ENCODE assay signal across 1 cellular context in the genomic region with DNA sequence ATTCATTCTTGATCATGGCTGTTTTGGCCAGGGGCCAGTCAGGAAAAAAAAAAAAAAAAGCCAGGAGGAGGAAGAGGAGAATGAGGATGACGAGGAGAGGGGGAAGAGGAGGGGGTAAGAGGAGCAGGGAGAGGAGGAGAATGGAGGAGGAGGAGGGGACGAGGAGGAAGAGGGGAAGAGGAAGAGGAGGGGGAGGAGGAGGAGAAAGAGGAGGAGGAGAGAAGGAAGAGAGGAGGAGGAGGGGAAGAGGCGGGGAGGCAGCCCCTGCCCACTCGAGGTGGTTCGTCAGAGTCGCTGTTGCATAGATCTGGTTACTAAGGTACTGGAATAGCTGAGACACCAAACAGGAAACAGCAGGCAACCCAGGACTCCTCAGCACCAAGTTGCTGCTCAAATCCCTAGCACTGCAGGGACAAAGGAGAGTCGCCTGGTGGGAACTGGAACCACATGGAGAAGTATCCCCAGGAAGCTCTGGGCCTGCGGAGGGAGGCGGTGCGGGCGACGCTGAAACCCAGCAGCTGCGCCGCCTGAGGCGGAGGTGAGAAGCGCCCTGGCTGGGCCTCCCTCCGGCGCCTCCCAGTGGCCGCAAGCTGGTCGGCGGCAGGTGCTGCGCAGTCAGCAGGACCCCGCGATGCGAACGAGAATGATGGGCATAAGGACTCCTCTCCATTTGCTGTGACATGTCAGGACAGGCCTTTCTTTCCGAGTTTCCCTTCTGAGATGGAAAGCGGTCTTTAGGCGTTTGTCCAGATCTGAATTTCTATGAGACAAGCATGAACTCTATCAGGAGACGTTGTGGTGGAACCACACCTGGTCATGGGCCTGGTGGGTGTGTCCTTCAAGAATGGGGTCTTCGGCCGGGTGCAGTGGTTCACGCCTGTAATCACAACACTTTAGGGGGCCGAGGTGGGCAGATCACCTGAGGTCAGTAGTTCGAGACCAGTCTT.
TF ChIP-seq lines count a peak whose summit lies in the region.

No MANE protein-coding gene starts in this region.

TF ChIP-seq in GM12878, 131 proteins besides CTCF, POLR2A, EP300 and RAD21 (continued from another document and continues in another):
- TF ChIP-seq, protein P1, sequence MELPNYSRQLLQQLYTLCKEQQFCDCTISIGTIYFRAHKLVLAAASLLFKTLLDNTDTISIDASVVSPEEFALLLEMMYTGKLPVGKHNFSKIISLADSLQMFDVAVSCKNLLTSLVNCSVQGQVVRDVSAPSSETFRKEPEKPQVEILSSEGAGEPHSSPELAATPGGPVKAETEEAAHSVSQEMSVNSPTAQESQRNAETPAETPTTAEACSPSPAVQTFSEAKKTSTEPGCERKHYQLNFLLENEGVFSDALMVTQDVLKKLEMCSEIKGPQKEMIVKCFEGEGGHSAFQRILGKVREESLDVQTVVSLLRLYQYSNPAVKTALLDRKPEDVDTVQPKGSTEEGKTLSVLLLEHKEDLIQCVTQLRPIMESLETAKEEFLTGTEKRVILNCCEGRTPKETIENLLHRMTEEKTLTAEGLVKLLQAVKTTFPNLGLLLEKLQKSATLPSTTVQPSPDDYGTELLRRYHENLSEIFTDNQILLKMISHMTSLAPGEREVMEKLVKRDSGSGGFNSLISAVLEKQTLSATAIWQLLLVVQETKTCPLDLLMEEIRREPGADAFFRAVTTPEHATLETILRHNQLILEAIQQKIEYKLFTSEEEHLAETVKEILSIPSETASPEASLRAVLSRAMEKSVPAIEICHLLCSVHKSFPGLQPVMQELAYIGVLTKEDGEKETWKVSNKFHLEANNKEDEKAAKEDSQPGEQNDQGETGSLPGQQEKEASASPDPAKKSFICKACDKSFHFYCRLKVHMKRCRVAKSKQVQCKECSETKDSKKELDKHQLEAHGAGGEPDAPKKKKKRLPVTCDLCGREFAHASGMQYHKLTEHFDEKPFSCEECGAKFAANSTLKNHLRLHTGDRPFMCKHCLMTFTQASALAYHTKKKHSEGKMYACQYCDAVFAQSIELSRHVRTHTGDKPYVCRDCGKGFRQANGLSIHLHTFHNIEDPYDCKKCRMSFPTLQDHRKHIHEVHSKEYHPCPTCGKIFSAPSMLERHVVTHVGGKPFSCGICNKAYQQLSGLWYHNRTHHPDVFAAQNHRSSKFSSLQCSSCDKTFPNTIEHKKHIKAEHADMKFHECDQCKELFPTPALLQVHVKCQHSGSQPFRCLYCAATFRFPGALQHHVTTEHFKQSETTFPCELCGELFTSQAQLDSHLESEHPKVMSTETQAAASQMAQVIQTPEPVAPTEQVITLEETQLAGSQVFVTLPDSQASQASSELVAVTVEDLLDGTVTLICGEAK (IDR thresholded peaks at IDR 0.05; ENCODE audit: borderline replicate concordance): no peak
- TF ChIP-seq CHD2 (IDR thresholded peaks at IDR 0.05; ENCODE audit: borderline replicate concordance, low read depth, low read length): no peak
- TF ChIP-seq ZNF207 (IDR thresholded peaks at IDR 0.05; ENCODE audit: borderline replicate concordance): no peak
- TF ChIP-seq SMARCA5 (IDR thresholded peaks at IDR 0.05): peak; percentile 92; the same call in 1 of the 2 replicates
- no peak for TF ChIP-seq ASH2L (IDR thresholded peaks at IDR 0.05; ENCODE audit: borderline replicate concordance, low read depth)
- TF ChIP-seq POU2F2 (IDR thresholded peaks at IDR 0.05; ENCODE audit: borderline replicate concordance, low read depth, low read length): no peak
- no peak for TF ChIP-seq PML (IDR thresholded peaks at IDR 0.05; ENCODE audit: low read length)
- TF ChIP-seq, protein P2, sequence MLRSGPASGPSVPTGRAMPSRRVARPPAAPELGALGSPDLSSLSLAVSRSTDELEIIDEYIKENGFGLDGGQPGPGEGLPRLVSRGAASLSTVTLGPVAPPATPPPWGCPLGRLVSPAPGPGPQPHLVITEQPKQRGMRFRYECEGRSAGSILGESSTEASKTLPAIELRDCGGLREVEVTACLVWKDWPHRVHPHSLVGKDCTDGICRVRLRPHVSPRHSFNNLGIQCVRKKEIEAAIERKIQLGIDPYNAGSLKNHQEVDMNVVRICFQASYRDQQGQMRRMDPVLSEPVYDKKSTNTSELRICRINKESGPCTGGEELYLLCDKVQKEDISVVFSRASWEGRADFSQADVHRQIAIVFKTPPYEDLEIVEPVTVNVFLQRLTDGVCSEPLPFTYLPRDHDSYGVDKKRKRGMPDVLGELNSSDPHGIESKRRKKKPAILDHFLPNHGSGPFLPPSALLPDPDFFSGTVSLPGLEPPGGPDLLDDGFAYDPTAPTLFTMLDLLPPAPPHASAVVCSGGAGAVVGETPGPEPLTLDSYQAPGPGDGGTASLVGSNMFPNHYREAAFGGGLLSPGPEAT (IDR thresholded peaks at IDR 0.05; ENCODE audit: low read depth): no peak
- no peak for TF ChIP-seq MYC (IDR thresholded peaks at IDR 0.05; ENCODE audit: insufficient read depth, insufficient read length, insufficient replicate concordance, low read length, severe bottlenecking)
- TF ChIP-seq NBN (IDR thresholded peaks at IDR 0.05): no peak
- peak; percentile 89 for TF ChIP-seq TCF12 (IDR thresholded peaks at IDR 0.05; ENCODE audit: low read depth, low read length)
- TF ChIP-seq SRF (IDR thresholded peaks at IDR 0.05; ENCODE audit: low read depth in 2 of 2, low read length in 2 of 2): 0 out of 4 replicates have a peak, but pooled peaks of 1 of the 2 experiments have one; percentile 20
- no peak for TF ChIP-seq NFIC (IDR thresholded peaks at IDR 0.05; ENCODE audit: low read depth, low read length)
- no peak for TF ChIP-seq HCFC1 (IDR thresholded peaks at IDR 0.05; ENCODE audit: low read length)
- no peak for TF ChIP-seq ZNF384 (IDR thresholded peaks at IDR 0.05; ENCODE audit: borderline replicate concordance, low read depth, low read length)
- TF ChIP-seq STAT1 (conservative IDR thresholded peaks at IDR 0.05): no peak
- TF ChIP-seq ATF7 (IDR thresholded peaks at IDR 0.05; ENCODE audit: low read depth): no peak
- TF ChIP-seq MYB (IDR thresholded peaks at IDR 0.05; ENCODE audit: borderline replicate concordance, low read depth, low read length): no peak
- TF ChIP-seq SUZ12 (IDR thresholded peaks at IDR 0.05; ENCODE audit: unreplicated experiment): no peak
- no peak for TF ChIP-seq NFYA (IDR thresholded peaks at IDR 0.05; ENCODE audit: borderline replicate concordance, low read depth, low read length)
- TF ChIP-seq, protein P3, sequence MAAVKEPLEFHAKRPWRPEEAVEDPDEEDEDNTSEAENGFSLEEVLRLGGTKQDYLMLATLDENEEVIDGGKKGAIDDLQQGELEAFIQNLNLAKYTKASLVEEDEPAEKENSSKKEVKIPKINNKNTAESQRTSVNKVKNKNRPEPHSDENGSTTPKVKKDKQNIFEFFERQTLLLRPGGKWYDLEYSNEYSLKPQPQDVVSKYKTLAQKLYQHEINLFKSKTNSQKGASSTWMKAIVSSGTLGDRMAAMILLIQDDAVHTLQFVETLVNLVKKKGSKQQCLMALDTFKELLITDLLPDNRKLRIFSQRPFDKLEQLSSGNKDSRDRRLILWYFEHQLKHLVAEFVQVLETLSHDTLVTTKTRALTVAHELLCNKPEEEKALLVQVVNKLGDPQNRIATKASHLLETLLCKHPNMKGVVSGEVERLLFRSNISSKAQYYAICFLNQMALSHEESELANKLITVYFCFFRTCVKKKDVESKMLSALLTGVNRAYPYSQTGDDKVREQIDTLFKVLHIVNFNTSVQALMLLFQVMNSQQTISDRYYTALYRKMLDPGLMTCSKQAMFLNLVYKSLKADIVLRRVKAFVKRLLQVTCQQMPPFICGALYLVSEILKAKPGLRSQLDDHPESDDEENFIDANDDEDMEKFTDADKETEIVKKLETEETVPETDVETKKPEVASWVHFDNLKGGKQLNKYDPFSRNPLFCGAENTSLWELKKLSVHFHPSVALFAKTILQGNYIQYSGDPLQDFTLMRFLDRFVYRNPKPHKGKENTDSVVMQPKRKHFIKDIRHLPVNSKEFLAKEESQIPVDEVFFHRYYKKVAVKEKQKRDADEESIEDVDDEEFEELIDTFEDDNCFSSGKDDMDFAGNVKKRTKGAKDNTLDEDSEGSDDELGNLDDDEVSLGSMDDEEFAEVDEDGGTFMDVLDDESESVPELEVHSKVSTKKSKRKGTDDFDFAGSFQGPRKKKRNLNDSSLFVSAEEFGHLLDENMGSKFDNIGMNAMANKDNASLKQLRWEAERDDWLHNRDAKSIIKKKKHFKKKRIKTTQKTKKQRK (IDR thresholded peaks at IDR 0.05; ENCODE audit: low read depth, low read length): no peak
- TF ChIP-seq, protein P4, sequence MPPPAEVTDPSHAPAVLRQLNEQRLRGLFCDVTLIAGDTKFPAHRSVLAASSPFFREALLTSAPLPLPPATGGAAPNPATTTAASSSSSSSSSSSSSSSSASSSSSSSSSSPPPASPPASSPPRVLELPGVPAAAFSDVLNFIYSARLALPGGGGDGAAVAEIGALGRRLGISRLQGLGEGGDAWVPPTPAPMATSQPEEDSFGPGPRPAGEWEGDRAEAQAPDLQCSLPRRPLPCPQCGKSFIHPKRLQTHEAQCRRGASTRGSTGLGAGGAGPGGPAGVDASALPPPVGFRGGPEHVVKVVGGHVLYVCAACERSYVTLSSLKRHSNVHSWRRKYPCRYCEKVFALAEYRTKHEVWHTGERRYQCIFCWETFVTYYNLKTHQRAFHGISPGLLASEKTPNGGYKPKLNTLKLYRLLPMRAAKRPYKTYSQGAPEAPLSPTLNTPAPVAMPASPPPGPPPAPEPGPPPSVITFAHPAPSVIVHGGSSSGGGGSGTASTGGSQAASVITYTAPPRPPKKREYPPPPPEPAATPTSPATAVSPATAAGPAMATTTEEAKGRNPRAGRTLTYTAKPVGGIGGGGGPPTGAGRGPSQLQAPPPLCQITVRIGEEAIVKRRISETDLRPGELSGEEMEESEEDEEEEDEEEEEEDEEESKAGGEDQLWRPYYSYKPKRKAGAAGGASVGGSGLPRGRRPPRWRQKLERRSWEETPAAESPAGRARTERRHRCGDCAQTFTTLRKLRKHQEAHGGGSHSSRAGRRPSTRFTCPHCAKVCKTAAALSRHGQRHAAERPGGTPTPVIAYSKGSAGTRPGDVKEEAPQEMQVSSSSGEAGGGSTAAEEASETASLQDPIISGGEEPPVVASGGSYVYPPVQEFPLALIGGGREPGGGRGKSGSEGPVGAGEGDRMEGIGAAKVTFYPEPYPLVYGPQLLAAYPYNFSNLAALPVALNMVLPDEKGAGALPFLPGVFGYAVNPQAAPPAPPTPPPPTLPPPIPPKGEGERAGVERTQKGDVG (CRISPR knock-in tag; IDR thresholded peaks at IDR 0.05): no peak
- TF ChIP-seq EED (IDR thresholded peaks at IDR 0.05; ENCODE audit: low read depth): 0 out of 2 replicates have a peak, but pooled peaks have one; percentile 15
- TF ChIP-seq, protein P5, sequence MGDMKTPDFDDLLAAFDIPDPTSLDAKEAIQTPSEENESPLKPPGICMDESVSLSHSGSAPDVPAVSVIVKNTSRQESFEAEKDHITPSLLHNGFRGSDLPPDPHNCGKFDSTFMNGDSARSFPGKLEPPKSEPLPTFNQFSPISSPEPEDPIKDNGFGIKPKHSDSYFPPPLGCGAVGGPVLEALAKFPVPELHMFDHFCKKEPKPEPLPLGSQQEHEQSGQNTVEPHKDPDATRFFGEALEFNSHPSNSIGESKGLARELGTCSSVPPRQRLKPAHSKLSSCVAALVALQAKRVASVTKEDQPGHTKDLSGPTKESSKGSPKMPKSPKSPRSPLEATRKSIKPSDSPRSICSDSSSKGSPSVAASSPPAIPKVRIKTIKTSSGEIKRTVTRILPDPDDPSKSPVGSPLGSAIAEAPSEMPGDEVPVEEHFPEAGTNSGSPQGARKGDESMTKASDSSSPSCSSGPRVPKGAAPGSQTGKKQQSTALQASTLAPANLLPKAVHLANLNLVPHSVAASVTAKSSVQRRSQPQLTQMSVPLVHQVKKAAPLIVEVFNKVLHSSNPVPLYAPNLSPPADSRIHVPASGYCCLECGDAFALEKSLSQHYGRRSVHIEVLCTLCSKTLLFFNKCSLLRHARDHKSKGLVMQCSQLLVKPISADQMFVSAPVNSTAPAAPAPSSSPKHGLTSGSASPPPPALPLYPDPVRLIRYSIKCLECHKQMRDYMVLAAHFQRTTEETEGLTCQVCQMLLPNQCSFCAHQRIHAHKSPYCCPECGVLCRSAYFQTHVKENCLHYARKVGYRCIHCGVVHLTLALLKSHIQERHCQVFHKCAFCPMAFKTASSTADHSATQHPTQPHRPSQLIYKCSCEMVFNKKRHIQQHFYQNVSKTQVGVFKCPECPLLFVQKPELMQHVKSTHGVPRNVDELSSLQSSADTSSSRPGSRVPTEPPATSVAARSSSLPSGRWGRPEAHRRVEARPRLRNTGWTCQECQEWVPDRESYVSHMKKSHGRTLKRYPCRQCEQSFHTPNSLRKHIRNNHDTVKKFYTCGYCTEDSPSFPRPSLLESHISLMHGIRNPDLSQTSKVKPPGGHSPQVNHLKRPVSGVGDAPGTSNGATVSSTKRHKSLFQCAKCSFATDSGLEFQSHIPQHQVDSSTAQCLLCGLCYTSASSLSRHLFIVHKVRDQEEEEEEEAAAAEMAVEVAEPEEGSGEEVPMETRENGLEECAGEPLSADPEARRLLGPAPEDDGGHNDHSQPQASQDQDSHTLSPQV (IDR thresholded peaks at IDR 0.05): 0 out of 2 replicates have a peak, but pooled peaks have one; percentile 75
- no peak for TF ChIP-seq FOS (IDR thresholded peaks at IDR 0.05; ENCODE audit: borderline replicate concordance, extremely low read depth, insufficient read length)
- TF ChIP-seq, protein P6, sequence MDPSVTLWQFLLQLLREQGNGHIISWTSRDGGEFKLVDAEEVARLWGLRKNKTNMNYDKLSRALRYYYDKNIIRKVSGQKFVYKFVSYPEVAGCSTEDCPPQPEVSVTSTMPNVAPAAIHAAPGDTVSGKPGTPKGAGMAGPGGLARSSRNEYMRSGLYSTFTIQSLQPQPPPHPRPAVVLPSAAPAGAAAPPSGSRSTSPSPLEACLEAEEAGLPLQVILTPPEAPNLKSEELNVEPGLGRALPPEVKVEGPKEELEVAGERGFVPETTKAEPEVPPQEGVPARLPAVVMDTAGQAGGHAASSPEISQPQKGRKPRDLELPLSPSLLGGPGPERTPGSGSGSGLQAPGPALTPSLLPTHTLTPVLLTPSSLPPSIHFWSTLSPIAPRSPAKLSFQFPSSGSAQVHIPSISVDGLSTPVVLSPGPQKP (IDR thresholded peaks at IDR 0.05; ENCODE audit: low read depth, low read length): no peak
- TF ChIP-seq, protein P7, sequence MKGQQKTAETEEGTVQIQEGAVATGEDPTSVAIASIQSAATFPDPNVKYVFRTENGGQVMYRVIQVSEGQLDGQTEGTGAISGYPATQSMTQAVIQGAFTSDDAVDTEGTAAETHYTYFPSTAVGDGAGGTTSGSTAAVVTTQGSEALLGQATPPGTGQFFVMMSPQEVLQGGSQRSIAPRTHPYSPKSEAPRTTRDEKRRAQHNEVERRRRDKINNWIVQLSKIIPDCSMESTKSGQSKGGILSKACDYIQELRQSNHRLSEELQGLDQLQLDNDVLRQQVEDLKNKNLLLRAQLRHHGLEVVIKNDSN (IDR thresholded peaks at IDR 0.05; ENCODE audit: borderline replicate concordance, extremely low read length, insufficient read depth, low read depth, low read length): no peak
- TF ChIP-seq, protein P8, sequence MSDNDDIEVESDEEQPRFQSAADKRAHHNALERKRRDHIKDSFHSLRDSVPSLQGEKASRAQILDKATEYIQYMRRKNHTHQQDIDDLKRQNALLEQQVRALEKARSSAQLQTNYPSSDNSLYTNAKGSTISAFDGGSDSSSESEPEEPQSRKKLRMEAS (IDR thresholded peaks at IDR 0.05; ENCODE audit: low read depth, low read length): no peak
